In genomic region chr15:48644827-48645557, GRCh38 we compare ENCODE assay signal across 8 cellular contexts. TPM values are rescaled to one million over a fixed set of nuclear protein-coding genes. Genes with fewer than 3 reads are reported as not detected.
DNase-seq lines count a peak whose midpoint lies in the region; ATAC-seq and TF ChIP-seq lines count a peak whose summit lies in the region.

No MANE protein-coding gene starts in this region.

- H3K4me3 Mint-ChIP-seq in activated CD4-positive, alpha-beta memory T cell treated with anti-CD3 and anti-CD28 coated beads for 36 hours, result no peak overlapping the region
- H3K4me3 Mint-ChIP-seq in neural crest cell, result peak overlapping the region; percentile 87

- ATAC-seq in GM19397 (IDR thresholded peaks at IDR 0.05; ENCODE audit: unreplicated experiment) (peak; percentile 48), HG03354 (IDR thresholded peaks at IDR 0.05; ENCODE audit: poor library complexity, severe bottlenecking, unreplicated experiment) (peak; percentile 39)

- POLR2A ChIA-PET in activated CD4-positive, alpha-beta memory T cell treated with anti-CD3 and anti-CD28 coated beads for 36 hours (lab: Charles Lee), result no interaction called here

- DNase-seq in Daoy (ENCODE audit: low read depth), result peak; percentile 65
- peak; percentile 11 for DNase-seq in activated CD4-positive, alpha-beta memory T cell treated with anti-CD3 and anti-CD28 coated beads for 36 hours
- DNase-seq in germinal center (ENCODE audit: low spot score), result peak; percentile 22
- peak; percentile 58 for DNase-seq in neural crest cell (ENCODE audit: low read depth, low spot score)
- no peak for DNase-seq in cerebellum (ENCODE audit: low spot score)
- no peak for DNase-seq in activated effector memory CD4-positive, alpha-beta T cell treated with anti-CD3 and anti-CD28 coated beads, Interleukin-2, amount 50 U/mL, for 16 hours

- H3K27ac Mint-ChIP-seq in activated CD4-positive, alpha-beta memory T cell treated with anti-CD3 and anti-CD28 coated beads for 36 hours, result no peak overlapping the region
- H3K27ac Mint-ChIP-seq in neural crest cell (ENCODE audit: unreplicated experiment), result no peak overlapping the region

- no peaks in the 10 kb centered on the region for H3K36me3 Mint-ChIP-seq in activated CD4-positive, alpha-beta memory T cell treated with anti-CD3 and anti-CD28 coated beads for 36 hours
- no peaks in the 10 kb centered on the region for H3K36me3 Mint-ChIP-seq in neural crest cell (ENCODE audit: low read depth)

- H3K27me3 Mint-ChIP-seq in activated CD4-positive, alpha-beta memory T cell treated with anti-CD3 and anti-CD28 coated beads for 36 hours, result peaks cover 29% of the 10 kb centered on the region
- H3K27me3 Mint-ChIP-seq in neural crest cell (ENCODE audit: low read depth), result peaks cover 12% of the 10 kb centered on the region

- CTCF ChIA-PET in activated CD4-positive, alpha-beta memory T cell treated with anti-CD3 and anti-CD28 coated beads for 36 hours (lab: Charles Lee), result no interaction called here

- H3K4me1 Mint-ChIP-seq in activated CD4-positive, alpha-beta memory T cell treated with anti-CD3 and anti-CD28 coated beads for 36 hours (ENCODE audit: low read depth), result no peaks in the 10 kb centered on the region
- H3K4me1 Mint-ChIP-seq in neural crest cell, result peaks cover 31% of the 10 kb centered on the region

- intact Hi-C loops in activated CD4-positive, alpha-beta memory T cell treated with anti-CD3 and anti-CD28 coated beads for 36 hours (cut with micrococcal nuclease), result loop anchor here (5.0 kb wide), 1 partner anchor 288 kb away; no protein-coding TSS in a partner anchor

- H3K9me3 Mint-ChIP-seq in activated CD4-positive, alpha-beta memory T cell treated with anti-CD3 and anti-CD28 coated beads for 36 hours, result no peaks in the 10 kb centered on the region
- H3K9me3 Mint-ChIP-seq in neural crest cell, result no peaks in the 10 kb centered on the region

- TF ChIP-seq CTCF in neural crest cell (conservative IDR thresholded peaks at IDR 0.05), result no peak

RNA-seq across cellular contexts. Expression of gene FBN1, which starts 0.5 kb away (rescaled TPM):
- total RNA-seq in Daoy (2014; rRNA removed; shearing (Covaris generic)), result 73.7 and 80.0 TPM in 2 replicates
- total RNA-seq in activated CD4-positive, alpha-beta memory T cell treated with anti-CD3 and anti-CD28 coated beads for 36 hours, result under 1 TPM; 0.34 to 0.52 TPM
- total RNA-seq in neural crest cell (22.1 and 24.3 TPM in 2 replicates), cerebellum (38.6 TPM)

Comparison
In these comparisons a context has a peak if more than half of its experiments do, and no peak if none do; other contexts are left out.
1. DNase-seq: peak in Daoy (single experiment), activated CD4-positive, alpha-beta memory T cell treated with anti-CD3 and anti-CD28 coated beads for 36 hours (single experiment), germinal center (single experiment) and neural crest cell (single experiment); none in cerebellum (single experiment) and activated effector memory CD4-positive, alpha-beta T cell treated with anti-CD3 and anti-CD28 coated beads, Interleukin-2, amount 50 U/mL, for 16 hours (single experiment).
2. RNA of gene FBN1, which starts 0.5 kb away (total RNA-seq): 73.7 to 80.0 TPM in Daoy, 38.6 TPM in cerebellum (single experiment) and 22.1 to 24.3 TPM in neural crest cell; 0.34 to 0.52 TPM in activated CD4-positive, alpha-beta memory T cell treated with anti-CD3 and anti-CD28 coated beads for 36 hours; every median in the first group is over 10 times any median in the second.